In genomic region chr11:90895850-90896249, GRCh38 we compare ENCODE assay signal across 11 cellular contexts.
"Had no signal": no experiment of that assay in that cellular context is flagged by ENCODE, and none has a peak within 500 bp of the region (broad histone marks: within the 10 kb centered on the region; RNA-seq: fewer than 3 reads in every experiment).

No MANE protein-coding gene starts in this region.

- DNase-seq: GM23248, GOT3, H7, H9, HCEC 1CT, HFFc6 had no signal

- H3K4me1 ChIP-seq: HAP-1 had no signal

- H3K36me3 ChIP-seq: HAP-1 had no signal

- H3K4me2 ChIP-seq: GM23338 had no signal

- H3K27ac ChIP-seq: GM23248 had no signal

- H3K9me3 ChIP-seq: HAP-1 had no signal

- H3K9ac ChIP-seq: GM23248 had no signal

- FAIRE-seq: H1, H54 had no signal

- H2AFZ ChIP-seq: GM23248, GM23338 had no signal

- ATAC-seq: GM23338, HCT116 had no signal

- H3K4me3 ChIP-seq: GM23248, GM23338, HAP-1 had no signal
